Comparison of ENCODE assay signal across 26 cellular contexts in genomic region chr3:78274475-78275065, GRCh38.
DNase-seq lines count a peak whose midpoint lies in the region; ATAC-seq, FAIRE-seq and TF ChIP-seq lines count a peak whose summit lies in the region.
"Had no signal": no experiment of that assay in that cellular context is flagged by ENCODE, and none has a peak within 500 bp of the region (broad histone marks: within the 10 kb centered on the region; RNA-seq: fewer than 3 reads in every experiment).

No MANE protein-coding gene starts in this region.

- peaks cover 27% of the 10 kb centered on the region for H3K9me3 Mint-ChIP-seq in activated T-helper 2 cell treated with anti-CD3 and anti-CD28 coated beads, Interferon-gamma antibody, Interleukin-2, Interleukin-4, amounts not matched to agents 10 μg/mL and 5 μg/mL and 100 μg/mL, durations not matched to agents 14 hours and 24 hours and 36 hours
- H3K9me3 Mint-ChIP-seq: activated B cell treated with CpG ODN at 0.5 μM for 24 hours, mesothelial cell of epicardium had no signal

- H3K27ac ChIP-seq in SK-N-SH (ENCODE audit: low read depth in 2 of 2, low read length in 1 of 2): no peak overlapping the region
- H3K27ac ChIP-seq in PC-3 (ENCODE audit: low read length): no peak overlapping the region
- H3K27ac ChIP-seq: ascending aorta, parathyroid adenoma, tibial nerve had no signal

- no peak for TF ChIP-seq EP300 in SK-N-SH (IDR thresholded peaks at IDR 0.05; ENCODE audit: borderline replicate concordance in 1 of 2, low read depth in 1 of 2, low read length in 1 of 2)

- H3K36me3 ChIP-seq in SK-N-SH (replicated peaks in 1 of 2; ENCODE audit: control insufficient read depth in 1 of 2, insufficient read depth in 2 of 2, low read length in 1 of 2): no peaks in the 10 kb centered on the region
- H3K36me3 ChIP-seq in PC-3 (ENCODE audit: low read depth, low read length): no peaks in the 10 kb centered on the region
- H3K36me3 ChIP-seq: ascending aorta, tibial nerve had no signal

- no peak overlapping the region for H3K4me2 ChIP-seq in SK-N-SH
- H3K4me2 ChIP-seq in PC-3 (ENCODE audit: low read length): no peak overlapping the region

- intact Hi-C loops in PC-3 (cut with micrococcal nuclease): loop anchor here (1.0 kb wide), 1 partner anchor 371 kb away; no protein-coding TSS in a partner anchor
- intact Hi-C loops in activated T-helper 2 cell treated with anti-CD3 and anti-CD28 coated beads, Interferon-gamma antibody, Interleukin-2, Interleukin-4, amounts not matched to agents 10 μg/mL and 5 μg/mL and 100 μg/mL, durations not matched to agents 14 hours and 24 hours and 36 hours (cut with micrococcal nuclease): no loop called here
- intact Hi-C loops in Right ventricle myocardium inferior (cut with DNase I): no loop called here

- H3K4me3 ChIP-seq in SK-N-SH (ENCODE audit: low read depth in 2 of 2, low read length in 1 of 2) (no peak overlapping the region), PC-3 (ENCODE audit: low read length) (no peak overlapping the region), retinal pigment epithelial cell (ENCODE audit: low read length) (no peak overlapping the region)
- H3K4me3 ChIP-seq: ascending aorta, tibial nerve had no signal

- no peaks in the 10 kb centered on the region for H3K4me1 Mint-ChIP-seq in activated T-helper 2 cell treated with anti-CD3 and anti-CD28 coated beads, Interferon-gamma antibody, Interleukin-2, Interleukin-4, amounts not matched to agents 10 μg/mL and 5 μg/mL and 100 μg/mL, durations not matched to agents 14 hours and 24 hours and 36 hours (ENCODE audit: low read depth)
- H3K4me1 Mint-ChIP-seq: activated B cell treated with CpG ODN at 0.5 μM for 24 hours; mesothelial cell of epicardium; naive thymus-derived CD4-positive, alpha-beta T cell had no signal

- H3K36me3 Mint-ChIP-seq in activated T-helper 2 cell treated with anti-CD3 and anti-CD28 coated beads, Interferon-gamma antibody, Interleukin-2, Interleukin-4, amounts not matched to agents 10 μg/mL and 5 μg/mL and 100 μg/mL, durations not matched to agents 14 hours and 24 hours and 36 hours (ENCODE audit: low read depth): no peaks in the 10 kb centered on the region
- H3K36me3 Mint-ChIP-seq: activated CD4-positive, alpha-beta memory T cell treated with anti-CD3 and anti-CD28 coated beads for 36 hours; activated naive CD8-positive, alpha-beta T cell; immature natural killer cell; mesothelial cell of epicardium; naive thymus-derived CD4-positive, alpha-beta T cell had no signal

- ATAC-seq in SK-N-SH treated with all-trans-retinoic acid at 6 μM for 48 hours (no peak), PC-3 (peak; percentile 70), Right ventricle myocardium inferior (no peak)
- ATAC-seq: naive thymus-derived CD4-positive, alpha-beta T cell had no signal

- no peak overlapping the region for H3K9ac ChIP-seq in SK-N-SH
- H3K9ac ChIP-seq in PC-3 (ENCODE audit: low read length): no peak overlapping the region
- H3K9ac ChIP-seq: parathyroid adenoma had no signal

- no peak overlapping the region for H3K27ac Mint-ChIP-seq in activated T-helper 2 cell treated with anti-CD3 and anti-CD28 coated beads, Interferon-gamma antibody, Interleukin-2, Interleukin-4, amounts not matched to agents 10 μg/mL and 5 μg/mL and 100 μg/mL, durations not matched to agents 14 hours and 24 hours and 36 hours
- H3K27ac Mint-ChIP-seq: activated B cell treated with CpG ODN at 0.5 μM for 24 hours; activated CD4-positive, alpha-beta memory T cell treated with anti-CD3 and anti-CD28 coated beads for 36 hours; activated naive CD8-positive, alpha-beta T cell; immature natural killer cell; mesothelial cell of epicardium; naive thymus-derived CD4-positive, alpha-beta T cell; T-helper 2 cell treated with Interferon-gamma antibody and Interleukin-4, amounts not matched to agents 5 μg/mL and 100 μg/mL, for 36 hours had no signal

- no peaks in the 10 kb centered on the region for H3K9me2 ChIP-seq in SK-N-SH
- no peaks in the 10 kb centered on the region; the same call in 1 of the 2 replicates for H3K9me2 ChIP-seq in PC-3 (replicated peaks; ENCODE audit: low read length)

- no peak for DNase-seq in SK-N-SH
- peak; percentile 19 for DNase-seq in PC-3
- no peak for DNase-seq in retinal pigment epithelial cell (ENCODE audit: low read depth)
- DNase-seq in activated T-helper 2 cell treated with anti-CD3 and anti-CD28 coated beads, Interferon-gamma antibody, Interleukin-2, Interleukin-4, amounts not matched to agents 10 μg/mL and 5 μg/mL and 100 μg/mL, durations not matched to agents 14 hours and 24 hours and 36 hours (ENCODE audit: low spot score): no peak
- no peak for DNase-seq in stimulated activated naive CD4-positive, alpha-beta T cell treated with Interleukin-2 at 50 U/mL for 16 hours (lab: John Stamatoyannopoulos, UW)
- no peak for DNase-seq in Right ventricle myocardium inferior (ENCODE audit: missing footprints)
- DNase-seq: activated B cell treated with CpG ODN at 0.5 μM for 24 hours; activated CD4-positive, alpha-beta memory T cell treated with anti-CD3 and anti-CD28 coated beads for 36 hours; C1 segment of cervical spinal cord; Calu3; central memory CD4-positive, alpha-beta T cell; foreskin fibroblast; immature natural killer cell; IMR-90; naive thymus-derived CD4-positive, alpha-beta T cell; NCI-H2081; NCI-H510A; RPMI8226 had no signal

- H3K9me3 ChIP-seq in SK-N-SH (no peaks in the 10 kb centered on the region), PC-3 (ENCODE audit: low read length) (no peaks in the 10 kb centered on the region)
- H3K9me3 ChIP-seq: ascending aorta, tibial nerve had no signal

- H3K4me1 ChIP-seq in SK-N-SH (ENCODE audit: control insufficient read depth in 1 of 2, insufficient read depth in 2 of 2, low read depth in 1 of 2, low read length in 1 of 2) (no peaks in the 10 kb centered on the region), PC-3 (ENCODE audit: insufficient read depth, low read length) (no peaks in the 10 kb centered on the region)
- H3K4me1 ChIP-seq: ascending aorta, parathyroid adenoma, tibial nerve had no signal

- H3K27me3 ChIP-seq in SK-N-SH (ENCODE audit: insufficient read depth): no peaks in the 10 kb centered on the region
- no peaks in the 10 kb centered on the region for H3K27me3 ChIP-seq in PC-3 (ENCODE audit: low read length)
- H3K27me3 ChIP-seq: ascending aorta, tibial nerve had no signal

- TF ChIP-seq CTCF in SK-N-SH (IDR thresholded peaks at IDR 0.05) (no peak), PC-3 (conservative IDR thresholded peaks at IDR 0.05; ENCODE audit: low read depth, low read length) (0 out of 2 replicates have a peak, but pooled peaks have one; percentile 29), retinal pigment epithelial cell (conservative IDR thresholded peaks at IDR 0.05; ENCODE audit: low read depth, low read length) (peak; percentile 9)

- H2AFZ ChIP-seq in SK-N-SH (ENCODE audit: low read depth): no peak overlapping the region
- no peak overlapping the region for H2AFZ ChIP-seq in PC-3 (ENCODE audit: low read length)
- H2AFZ ChIP-seq: parathyroid adenoma had no signal

- FAIRE-seq in endometrium (lab: Jason Lieb, UNC): peak; percentile 91

- TF ChIP-seq RAD21 in SK-N-SH (IDR thresholded peaks at IDR 0.05; ENCODE audit: low read length): peak; percentile 32; the same call in 1 of the 2 replicates

- H3K27me3 Mint-ChIP-seq in activated T-helper 2 cell treated with anti-CD3 and anti-CD28 coated beads, Interferon-gamma antibody, Interleukin-2, Interleukin-4, amounts not matched to agents 10 μg/mL and 5 μg/mL and 100 μg/mL, durations not matched to agents 14 hours and 24 hours and 36 hours (ENCODE audit: low read depth): no peaks in the 10 kb centered on the region
- H3K27me3 Mint-ChIP-seq: activated B cell treated with CpG ODN at 0.5 μM for 24 hours; activated CD4-positive, alpha-beta memory T cell treated with anti-CD3 and anti-CD28 coated beads for 36 hours; activated naive CD8-positive, alpha-beta T cell; naive thymus-derived CD4-positive, alpha-beta T cell had no signal

- no TSS peak for BruUV-seq in PC-3 (replicated peaks; lab: Mats Ljungman, UMichigan)

- CTCF ChIA-PET in SK-N-SH (lab: Yijun Ruan, JAX): interaction anchor here (0.9 to 1.3 kb wide), 2 partner anchors 13 to 19 kb away, joined by 3 to 5 read pairs; no protein-coding TSS in a partner anchor
- CTCF ChIA-PET in PC-3 (lab: Charles Lee): interaction anchor here (1.5 kb wide), 1 partner anchor 371 kb away, joined by 12 read pairs; no protein-coding TSS in a partner anchor

- WGBS in SK-N-SH (ENCODE audit: low lambda C conversion rate): 67% methylated on average over 2 of the region's 2 CpGs

- H3F3A ChIP-seq in SK-N-SH (replicated peaks; ENCODE audit: insufficient read depth): no peaks in the 10 kb centered on the region
- H3F3A ChIP-seq in PC-3 (ENCODE audit: low read length, unreplicated experiment): no peaks in the 10 kb centered on the region

- H3K79me2 ChIP-seq in SK-N-SH (ENCODE audit: insufficient read depth) (no peaks in the 10 kb centered on the region; the same call in 1 of the 2 replicates), PC-3 (ENCODE audit: low read length) (no peaks in the 10 kb centered on the region)
- H3K79me2 ChIP-seq: parathyroid adenoma had no signal

- no peaks in the 10 kb centered on the region for H4K20me1 ChIP-seq in SK-N-SH (ENCODE audit: insufficient read depth)
- no peaks in the 10 kb centered on the region for H4K20me1 ChIP-seq in PC-3 (ENCODE audit: low read length)

- POLR2A ChIA-PET in SK-N-SH (lab: Yijun Ruan, JAX): no interaction called here
- POLR2A ChIA-PET in PC-3 (lab: Charles Lee; ENCODE audit: unreplicated experiment): no interaction called here

- no peak overlapping the region for H3K4me3 Mint-ChIP-seq in activated T-helper 2 cell treated with anti-CD3 and anti-CD28 coated beads, Interferon-gamma antibody, Interleukin-2, Interleukin-4, amounts not matched to agents 10 μg/mL and 5 μg/mL and 100 μg/mL, durations not matched to agents 14 hours and 24 hours and 36 hours (ENCODE audit: low read depth)
- H3K4me3 Mint-ChIP-seq: activated B cell treated with CpG ODN at 0.5 μM for 24 hours; activated CD4-positive, alpha-beta memory T cell treated with anti-CD3 and anti-CD28 coated beads for 36 hours; activated naive CD8-positive, alpha-beta T cell; immature natural killer cell; mesothelial cell of epicardium; naive thymus-derived CD4-positive, alpha-beta T cell; T-helper 2 cell treated with Interferon-gamma antibody and Interleukin-4, amounts not matched to agents 5 μg/mL and 100 μg/mL, for 36 hours had no signal

TF ChIP-seq in SK-N-SH, 30 proteins besides CTCF, POLR2A, EP300 and RAD21:
- TF ChIP-seq FOXJ3 (CRISPR knock-in tag; IDR thresholded peaks at IDR 0.05) (no peak), NFIC (IDR thresholded peaks at IDR 0.05; ENCODE audit: borderline replicate concordance) (no peak), GATA2 (CRISPR knock-in tag; IDR thresholded peaks at IDR 0.05) (no peak), TCF12 (IDR thresholded peaks at IDR 0.05) (no peak)

TF ChIP-seq in SK-N-SH treated with all-trans-retinoic acid at 6 μM for 48 hours, 23 proteins besides CTCF, POLR2A, EP300 and RAD21:
- TF ChIP-seq SNAI2 (CRISPR knock-in tag; IDR thresholded peaks at IDR 0.05) (no peak), BACH2 (CRISPR knock-in tag; IDR thresholded peaks at IDR 0.05; ENCODE audit: borderline replicate concordance) (no peak), TCF4 (CRISPR knock-in tag; IDR thresholded peaks at IDR 0.05; ENCODE audit: borderline replicate concordance) (no peak), ZC3H10 (CRISPR knock-in tag; IDR thresholded peaks at IDR 0.05) (no peak)
